Comparison of ENCODE assay signal across 7 cellular contexts in the genomic region with DNA sequence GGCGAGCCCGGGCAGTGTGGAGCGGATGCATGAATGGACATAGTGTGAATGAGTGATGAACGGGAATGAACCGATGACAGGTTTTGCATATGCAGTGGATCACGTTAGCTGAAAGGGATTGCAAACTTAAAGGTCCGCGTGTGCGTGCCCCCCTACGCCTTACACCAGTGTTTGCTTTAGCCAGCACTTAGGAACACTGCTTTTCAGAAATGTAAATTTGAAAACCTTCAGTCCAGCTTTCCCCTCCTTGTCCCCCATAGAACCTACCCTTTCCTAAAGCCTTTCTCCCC. TPM values are rescaled to one million over a fixed set of nuclear protein-coding genes. Genes with fewer than 3 reads are reported as not detected.
A peak's percentile ranks its signal among the peaks of the same experiment; 100 is the strongest.
DNase-seq lines count a peak whose midpoint lies in the region; ATAC-seq and TF ChIP-seq lines count a peak whose summit lies in the region.

No MANE protein-coding gene starts in this region.

- H3K27me3 Mint-ChIP-seq in IgD-negative memory B cell, result peaks cover 2% of the 10 kb centered on the region
- no peaks in the 10 kb centered on the region for H3K27me3 Mint-ChIP-seq in chondrocyte (ENCODE audit: low read depth)
- H3K27me3 Mint-ChIP-seq in naive thymus-derived CD8-positive, alpha-beta T cell, result peaks cover 0 to 2% (median 0%) of the 10 kb centered on the region in 5 donors

- no peaks in the 10 kb centered on the region for H3K36me3 Mint-ChIP-seq in IgD-negative memory B cell
- H3K36me3 Mint-ChIP-seq in chondrocyte (ENCODE audit: low read depth), result peaks cover 12% of the 10 kb centered on the region
- peaks cover 0 to 8% (median 5%) of the 10 kb centered on the region in 3 donors for H3K36me3 Mint-ChIP-seq in naive thymus-derived CD8-positive, alpha-beta T cell

- H3K4me3 Mint-ChIP-seq in IgD-negative memory B cell (peak overlapping the region; percentile 85 to 95 (median 94)), chondrocyte (ENCODE audit: unreplicated experiment) (peak overlapping the region; percentile 91)
- peak overlapping the region; percentile 86 to 95 (median 90) for H3K4me3 Mint-ChIP-seq in naive thymus-derived CD8-positive, alpha-beta T cell

- H3K9me3 Mint-ChIP-seq in IgD-negative memory B cell (no peaks in the 10 kb centered on the region), chondrocyte (ENCODE audit: low read depth) (no peaks in the 10 kb centered on the region)
- H3K9me3 Mint-ChIP-seq in naive thymus-derived CD8-positive, alpha-beta T cell, result no peaks in the 10 kb centered on the region

- H3K27ac Mint-ChIP-seq in IgD-negative memory B cell (peak overlapping the region; percentile 64 to 80 (median 67)), chondrocyte (ENCODE audit: unreplicated experiment) (peak overlapping the region; percentile 99)
- H3K27ac Mint-ChIP-seq in naive thymus-derived CD8-positive, alpha-beta T cell, result peak overlapping the region in 8 of 10 donors; percentile 24 to 79 (median 61)

- POLR2A ChIA-PET in naive thymus-derived CD8-positive, alpha-beta T cell (lab: Charles Lee), result interaction anchor here (0.6 to 1.9 kb wide), 3 partner anchors 97 to 1275 kb away, joined by 3 to 5 read pairs (median 4); no protein-coding TSS in a partner anchor

- TF ChIP-seq CTCF in chondrocyte (IDR thresholded peaks at IDR 0.05), result no peak

- H3K4me1 Mint-ChIP-seq in IgD-negative memory B cell, result peaks cover 9 to 14% (median 12%) of the 10 kb centered on the region in 3 donors
- H3K4me1 Mint-ChIP-seq in chondrocyte (ENCODE audit: low read depth), result peaks cover 47% of the 10 kb centered on the region
- H3K4me1 Mint-ChIP-seq in naive thymus-derived CD8-positive, alpha-beta T cell, result peaks cover 15 to 34% (median 29%) of the 10 kb centered on the region in 4 donors

- DNase-seq in chondrocyte (ENCODE audit: low spot score) (no peak), 8988T (no peak)
- no peak for DNase-seq in naive thymus-derived CD8-positive, alpha-beta T cell
- no peak for DNase-seq in stimulated activated CD4-positive, alpha-beta T cell treated with anti-CD3 and anti-CD28 coated beads, Interleukin-4, amount 100 ng/mL, for 24 hours

- ATAC-seq in GM18870 (IDR thresholded peaks at IDR 0.05; ENCODE audit: unreplicated experiment), result peak; percentile 55
- no peak for ATAC-seq in naive thymus-derived CD8-positive, alpha-beta T cell
- ATAC-seq in HG02981 (IDR thresholded peaks at IDR 0.05; ENCODE audit: unreplicated experiment), result no peak

RNA-seq across cellular contexts. Expression of a gene that starts 0.7 kb away (rescaled TPM):
- 5.2 TPM for polyA plus RNA-seq in IgD-negative memory B cell
- total RNA-seq in chondrocyte, result 45.0 to 302 TPM (median 299 TPM) in 3 replicates
- 10 to 100 TPM; 28.3 to 29.3 TPM for total RNA-seq in naive thymus-derived CD8-positive, alpha-beta T cell
- polyA plus RNA-seq in naive thymus-derived CD8-positive, alpha-beta T cell, result 10 to 100 TPM; 12.1 to 20.1 (median 15.3) TPM
